13 cellular contexts compared by ENCODE assay signal in genomic region chr17:42512246-42512645, GRCh38. TPM values are rescaled to one million over a fixed set of nuclear protein-coding genes. Genes with fewer than 3 reads are reported as not detected.
DNase-seq lines count a peak whose midpoint lies in the region; ATAC-seq lines count a peak whose summit lies in the region.
"Had no signal": no experiment of that assay in that cellular context is flagged by ENCODE, and none has a peak within 500 bp of the region (broad histone marks: within the 10 kb centered on the region; RNA-seq: fewer than 3 reads in every experiment).

No MANE protein-coding gene starts in this region.

- DNase-seq in COR-L47 (lab: John Stamatoyannopoulos, UW) (no peak), DMS153 (lab: John Stamatoyannopoulos, UW) (no peak)
- DNase-seq in activated T-cell treated with anti-CD3 and anti-CD28 coated beads, Interleukin-2, amount 50 U/mL, for 4 hours, result no peak
- DNase-seq: activated CD4-positive, alpha-beta T cell treated with anti-CD3 and anti-CD28 coated beads, Interleukin-2, amount 50 U/mL, for 4 hours; activated effector memory CD4-positive, alpha-beta T cell treated with anti-CD3 and anti-CD28 coated beads, Interleukin-2, amount 50 U/mL, for 16 hours; HCEC 1CT; NCI-H1105; NCI-H446; T-helper 17 cell had no signal

- H3K4me1 Mint-ChIP-seq in activated T-cell treated with anti-CD3 and anti-CD28 coated beads, Interleukin-2, amount 50 U/mL, for 4 hours (ENCODE audit: low read depth), result peaks cover 2% of the 10 kb centered on the region

- peaks cover 25% of the 10 kb centered on the region for H3K4me1 ChIP-seq in stomach smooth muscle (ENCODE audit: control insufficient read depth, insufficient read depth, low read length)

- H3K27ac ChIP-seq in angular gyrus (ENCODE audit: low read depth, low read length), result peak overlapping the region; percentile 75
- H3K27ac ChIP-seq in layer of hippocampus (ENCODE audit: low read depth, low read length), result peak overlapping the region; percentile 86
- H3K27ac ChIP-seq in stomach smooth muscle (ENCODE audit: low read length), result peak overlapping the region; percentile 62

- no peak overlapping the region for H3K4me3 ChIP-seq in stomach smooth muscle (ENCODE audit: low read length in 2 of 2)
- H3K4me3 ChIP-seq: smooth muscle cell had no signal

- no peak for ATAC-seq in activated T-cell treated with anti-CD3 and anti-CD28 coated beads, Interleukin-2, amount 50 U/mL, for 4 hours
- ATAC-seq: T-helper 17 cell had no signal

- no peaks in the 10 kb centered on the region for H3K9me3 Mint-ChIP-seq in activated T-cell treated with anti-CD3 and anti-CD28 coated beads, Interleukin-2, amount 50 U/mL, for 4 hours

- H3K9me3 ChIP-seq in stomach smooth muscle (ENCODE audit: control insufficient read depth in 2 of 2, low read length in 2 of 2), result no peaks in the 10 kb centered on the region

- peaks cover 15% of the 10 kb centered on the region for H3K36me3 Mint-ChIP-seq in activated T-cell treated with anti-CD3 and anti-CD28 coated beads, Interleukin-2, amount 50 U/mL, for 4 hours (ENCODE audit: insufficient read depth)

- H3K27me3 Mint-ChIP-seq in activated T-cell treated with anti-CD3 and anti-CD28 coated beads, Interleukin-2, amount 50 U/mL, for 4 hours (ENCODE audit: low read depth), result no peaks in the 10 kb centered on the region

- H3K9ac ChIP-seq in stomach smooth muscle (ENCODE audit: low read length in 2 of 2), result no peak overlapping the region

- H3K27me3 ChIP-seq in layer of hippocampus (ENCODE audit: control insufficient read depth, insufficient read depth, low read length) (no peaks in the 10 kb centered on the region), stomach smooth muscle (ENCODE audit: control insufficient read depth in 1 of 2, insufficient read depth in 2 of 2, low read length in 2 of 2) (no peaks in the 10 kb centered on the region)

- H3K4me3 Mint-ChIP-seq in activated T-cell treated with anti-CD3 and anti-CD28 coated beads, Interleukin-2, amount 50 U/mL, for 4 hours, result no peak overlapping the region
- H3K4me3 Mint-ChIP-seq: T-helper 17 cell had no signal

- peaks cover 36 to 50% of the 10 kb centered on the region in 2 donors for H3K36me3 ChIP-seq in stomach smooth muscle (ENCODE audit: control insufficient read depth in 2 of 2, insufficient read depth in 2 of 2, low read length in 2 of 2)

RNA-seq across cellular contexts. Expression of gene NAGLU, which starts 23.8 kb away (rescaled TPM):
- 10 to 100 TPM; 11.6 to 12.9 (median 12.0) TPM for total RNA-seq in activated T-cell treated with anti-CD3 and anti-CD28 coated beads, Interleukin-2, amount 50 U/mL, for 4 hours

RNA-seq across cellular contexts. Expression of gene HSD17B1, which starts 40.5 kb away (rescaled TPM):
- under 1 TPM; 0.10 to 0.53 (median 0.33) TPM for total RNA-seq in activated T-cell treated with anti-CD3 and anti-CD28 coated beads, Interleukin-2, amount 50 U/mL, for 4 hours

RNA-seq across cellular contexts. Expression of gene COASY, which starts 49.7 kb away (rescaled TPM):
- total RNA-seq in activated T-cell treated with anti-CD3 and anti-CD28 coated beads, Interleukin-2, amount 50 U/mL, for 4 hours, result 100 to 1,000 TPM in 2 of 3 donors, 10 to 100 TPM in 1; 98.8 to 110 (median 105) TPM

RNA-seq across cellular contexts. Expression of gene ATP6V0A1, which starts 53.6 kb away (rescaled TPM):
- total RNA-seq in activated T-cell treated with anti-CD3 and anti-CD28 coated beads, Interleukin-2, amount 50 U/mL, for 4 hours, result 10 to 100 TPM; 12.8 to 18.0 (median 14.4) TPM

RNA-seq across cellular contexts. Expression of gene MLX, which starts 54.7 kb away (rescaled TPM):
- total RNA-seq in activated T-cell treated with anti-CD3 and anti-CD28 coated beads, Interleukin-2, amount 50 U/mL, for 4 hours, result 10 to 100 TPM; 69.3 to 90.1 (median 77.7) TPM
